In genomic region chr6:97038437-97038836, GRCh38 we compare ENCODE assay signal across 1 cellular context.
TF ChIP-seq lines count a peak whose summit lies in the region.

No MANE protein-coding gene starts in this region.

TF ChIP-seq in K562, 482 proteins besides CTCF, POLR2A, EP300 and RAD21 (continued from another document):
- no peak for TF ChIP-seq ELK1 (CRISPR knock-in tag; IDR thresholded peaks at IDR 0.05)
